17 cellular contexts compared by ENCODE assay signal in genomic region chr7:47542051-47542450, GRCh38. TPM values are rescaled to one million over a fixed set of nuclear protein-coding genes. Genes with fewer than 3 reads are reported as not detected.
DNase-seq lines count a peak whose midpoint lies in the region; ATAC-seq, FAIRE-seq and TF ChIP-seq lines count a peak whose summit lies in the region.
"Had no signal": no experiment of that assay in that cellular context is flagged by ENCODE, and none has a peak within 500 bp of the region (broad histone marks: within the 10 kb centered on the region; RNA-seq: fewer than 3 reads in every experiment).

No MANE protein-coding gene starts in this region.

- TF ChIP-seq CTCF in HepG2 (CRISPR knock-in tag; IDR thresholded peaks at IDR 0.05) (0 out of 2 replicates have a peak, but pooled peaks have one; percentile 6), right lobe of liver (IDR thresholded peaks at IDR 0.05) (no peak), hepatocyte (IDR thresholded peaks at IDR 0.05; ENCODE audit: poor library complexity) (no peak), osteoblast (IDR thresholded peaks at IDR 0.05; ENCODE audit: extremely low read depth, low read depth, low read length) (no peak)

- in situ Hi-C loops in HepG2 (cut with HindIII; ENCODE audit: extremely low pct_ligation_motif_present, low pct_unique_long_range_greater_than_20kb), result no loop called here

- TF ChIP-seq POLR2A in HepG2 (IDR thresholded peaks at IDR 0.05; ENCODE audit: insufficient read depth in 1 of 2, low read depth in 2 of 2, low read length in 2 of 2), result no peak
- TF ChIP-seq POLR2A in right lobe of liver (IDR thresholded peaks at IDR 0.05), result no peak

- POLR2A ChIA-PET in HepG2 (lab: Yijun Ruan, JAX), result interaction anchor here (0.8 to 1.3 kb wide), 2 partner anchors 30 to 67 kb away, joined by 3 to 5 read pairs; no protein-coding TSS in a partner anchor

- TF ChIP-seq RAD21 in HepG2 (CRISPR knock-in tag; IDR thresholded peaks at IDR 0.05), result no peak

- ATAC-seq in HepG2 (no peak), right lobe of liver (no peak)
- ATAC-seq: GM12878, GM23338 had no signal

- no peaks in the 10 kb centered on the region for H3K4me1 Mint-ChIP-seq in immature natural killer cell
- H3K4me1 Mint-ChIP-seq: CD4-positive, CD25-positive, alpha-beta regulatory T cell had no signal

- DNase-seq in HepG2 (ENCODE audit: low spot score), result no peak
- no peak for DNase-seq in right lobe of liver
- DNase-seq in hepatocyte (ENCODE audit: low spot score), result no peak
- DNase-seq in osteoblast (ENCODE audit: insufficient read length, low spot score, missing footprints), result peak; percentile 59
- no peak for DNase-seq in stimulated activated naive CD4-positive, alpha-beta T cell (lab: John Stamatoyannopoulos, UW)
- no peak for DNase-seq in SK-N-DZ (ENCODE audit: low spot score)
- no peak for DNase-seq in immature natural killer cell
- DNase-seq: Calu3; CD4-positive, CD25-positive, alpha-beta regulatory T cell; DMS 273 treated with DMSO at 0.1 percent for 48 hours; H9 had no signal

- CTCF ChIA-PET in HepG2 (lab: Yijun Ruan, JAX; ENCODE audit: low intra/inter-chr PET ratio, low total read pairs), result no interaction called here

- H3K9me3 ChIP-seq in HepG2 (ENCODE audit: low read length) (no peaks in the 10 kb centered on the region), right lobe of liver (no peaks in the 10 kb centered on the region), hepatocyte (ENCODE audit: low read depth) (no peaks in the 10 kb centered on the region), osteoblast (ENCODE audit: low read depth, low read length) (no peaks in the 10 kb centered on the region)

- TF ChIP-seq EP300 in HepG2 (IDR thresholded peaks at IDR 0.05; ENCODE audit: low read depth in 2 of 2, low read length in 2 of 2) (no peak), HepG2 (CRISPR knock-in tag; IDR thresholded peaks at IDR 0.05; ENCODE audit: borderline replicate concordance) (no peak)

- no peaks in the 10 kb centered on the region for H3K9me3 Mint-ChIP-seq in immature natural killer cell
- H3K9me3 Mint-ChIP-seq: CD4-positive, CD25-positive, alpha-beta regulatory T cell; GM23338; H9; IgD-negative memory B cell had no signal

- 67% methylated on average over 3 of the region's 3 CpGs for WGBS in HepG2 (ENCODE audit: low lambda C conversion rate)
- WGBS in right lobe of liver (ENCODE audit: insufficient coverage, low coverage, low lambda C conversion rate, missing lambda C conversion rate), result 78% methylated on average over 1 of the region's 3 CpGs
- 92% methylated on average over 3 of the region's 3 CpGs for WGBS in hepatocyte (ENCODE audit: low lambda C conversion rate, missing lambda C conversion rate)

- H3K27me3 ChIP-seq in HepG2 (ENCODE audit: control insufficient read depth in 1 of 2, insufficient read depth in 2 of 2, low read length in 2 of 2) (no peaks in the 10 kb centered on the region; a peak in 1 of 5 replicates), right lobe of liver (no peaks in the 10 kb centered on the region), hepatocyte (no peaks in the 10 kb centered on the region), osteoblast (ENCODE audit: insufficient read depth, low read length) (no peaks in the 10 kb centered on the region)

- H3K36me3 ChIP-seq in HepG2 (replicated peaks in 1 of 2; ENCODE audit: control insufficient read depth in 1 of 2, insufficient read depth in 2 of 2, low read length in 2 of 2), result peaks cover 4 to 16% of the 10 kb centered on the region in 2 experiments; a peak in 3 of 5 replicates
- H3K36me3 ChIP-seq in right lobe of liver, result peaks cover 0 to 6% (median 0%) of the 10 kb centered on the region in 4 donors
- no peaks in the 10 kb centered on the region for H3K36me3 ChIP-seq in hepatocyte (replicated peaks; ENCODE audit: insufficient read depth, low read depth)
- peaks cover 13% of the 10 kb centered on the region for H3K36me3 ChIP-seq in osteoblast (ENCODE audit: insufficient read depth, low read length)

- no peak overlapping the region for H3K4me3 Mint-ChIP-seq in immature natural killer cell
- H3K4me3 Mint-ChIP-seq: CD4-positive, CD25-positive, alpha-beta regulatory T cell; GM23338; H9; IgD-negative memory B cell had no signal

- peak overlapping the region; percentile 36 to 72 (median 63); a peak in 4 of 6 replicates for H3K4me3 ChIP-seq in HepG2 (replicated peaks in 1 of 3; ENCODE audit: insufficient read depth in 1 of 3, low read depth in 2 of 3, low read length in 3 of 3)
- H3K4me3 ChIP-seq in right lobe of liver, result no peak overlapping the region
- H3K4me3 ChIP-seq in hepatocyte, result no peak overlapping the region
- H3K4me3 ChIP-seq in osteoblast (ENCODE audit: insufficient read depth, low read length), result no peak overlapping the region
- H3K4me3 ChIP-seq: GM12878, GM23338 had no signal

- H3K4me1 ChIP-seq in HepG2 (ENCODE audit: insufficient read depth, low read length), result peaks cover 76% of the 10 kb centered on the region
- H3K4me1 ChIP-seq in right lobe of liver, result peaks cover 0 to 27% (median 17%) of the 10 kb centered on the region in 4 donors
- peaks cover 52% of the 10 kb centered on the region for H3K4me1 ChIP-seq in hepatocyte (ENCODE audit: insufficient read depth)
- H3K4me1 ChIP-seq in osteoblast (ENCODE audit: insufficient read depth, low read length), result peaks cover 22% of the 10 kb centered on the region

- H3K36me3 Mint-ChIP-seq in immature natural killer cell, result no peaks in the 10 kb centered on the region
- H3K36me3 Mint-ChIP-seq: CD4-positive, CD25-positive, alpha-beta regulatory T cell had no signal

- H3K27ac Mint-ChIP-seq in immature natural killer cell, result no peak overlapping the region
- H3K27ac Mint-ChIP-seq: CD4-positive, CD25-positive, alpha-beta regulatory T cell; GM23338; H9 had no signal

- H4K20me1 ChIP-seq in HepG2 (ENCODE audit: insufficient read depth, low read length), result peaks cover 15% of the 10 kb centered on the region; the same call in 1 of the 2 replicates
- peaks cover 2% of the 10 kb centered on the region for H4K20me1 ChIP-seq in hepatocyte (ENCODE audit: insufficient read depth, poor library complexity, severe bottlenecking)
- peaks cover 66% of the 10 kb centered on the region for H4K20me1 ChIP-seq in osteoblast (ENCODE audit: insufficient read depth, low read length)

- H3K4me2 ChIP-seq in HepG2 (ENCODE audit: low read depth, low read length) (peak overlapping the region; percentile 90), hepatocyte (no peak overlapping the region), osteoblast (ENCODE audit: insufficient read depth, low read length) (no peak overlapping the region)
- H3K4me2 ChIP-seq: GM23338 had no signal

- intact Hi-C loops in HepG2 (cut with micrococcal nuclease; ENCODE audit: unreplicated experiment), result no loop called here
- intact Hi-C loops in right lobe of liver (cut with DNase I), result no loop called here

- no peaks in the 10 kb centered on the region for H3K9me2 ChIP-seq in hepatocyte (replicated peaks; ENCODE audit: insufficient read depth)

- no TSS peak for BruUV-seq in HepG2 (replicated peaks; lab: Mats Ljungman, UMichigan)

- H3K27ac ChIP-seq in HepG2 (ENCODE audit: extremely low read length, insufficient read depth, low read length) (no peak overlapping the region), right lobe of liver (no peak overlapping the region), hepatocyte (peak overlapping the region; percentile 80), osteoblast (ENCODE audit: low read depth, low read length) (no peak overlapping the region)
- H3K27ac ChIP-seq: 22Rv1 had no signal

- H3K9ac ChIP-seq in HepG2 (ENCODE audit: insufficient read depth, low read depth, low read length), result peak overlapping the region; percentile 76; the same call in 1 of the 2 replicates

- H2AFZ ChIP-seq in HepG2 (ENCODE audit: low read length) (no peak overlapping the region), hepatocyte (no peak overlapping the region), osteoblast (ENCODE audit: low read length) (no peak overlapping the region)
- H2AFZ ChIP-seq: GM23338 had no signal

- peaks cover 4 to 12% (median 7%) of the 10 kb centered on the region in 3 donors for H3K27me3 Mint-ChIP-seq in immature natural killer cell (ENCODE audit: low read depth in 3 of 3)

- no peak for FAIRE-seq in HepG2 (lab: Jason Lieb, UNC)
- FAIRE-seq: GM12878, GM18507 had no signal

- H3K79me2 ChIP-seq in HepG2 (ENCODE audit: insufficient read depth, low read length), result peaks cover 93% of the 10 kb centered on the region
- H3K79me2 ChIP-seq in hepatocyte, result peaks cover 98% of the 10 kb centered on the region
- peaks cover 42% of the 10 kb centered on the region for H3K79me2 ChIP-seq in osteoblast (ENCODE audit: insufficient read depth, low read length)

TF ChIP-seq in HepG2, 621 proteins besides CTCF, POLR2A, EP300 and RAD21 (continues in another document):
- peak; percentile 83 for TF ChIP-seq RARA (CRISPR knock-in tag; IDR thresholded peaks at IDR 0.05)

RNA-seq across cellular contexts. Expression of gene TNS3, which starts 39.9 kb away (rescaled TPM):
- total RNA-seq in HepG2 (2016; rRNA removed; fragmentation: Illumina TruSeq; extraction: Trizol) (51.3 and 55.7 TPM in 2 replicates), right lobe of liver (10 to 100 TPM; 51.2 to 95.0 (median 58.4) TPM), hepatocyte (64.5 and 73.3 TPM in 2 replicates), osteoblast (67.3 and 88.1 TPM in 2 replicates)
- 14.9 and 19.1 TPM in 2 replicates for total RNA-seq in HepG2 (2016; cell fraction: cytosol; rRNA removed; fragmentation: Illumina TruSeq; extraction: Trizol; ENCODE audit: low read depth)
- 45.5 and 52.6 TPM in 2 replicates for total RNA-seq in HepG2 (2016; cell fraction: insoluble cytoplasmic fraction; rRNA removed; fragmentation: Illumina TruSeq; extraction: Trizol)
- total RNA-seq in HepG2 (2016; cell fraction: membrane; rRNA removed; fragmentation: Illumina TruSeq; extraction: Trizol), result 16.6 and 16.8 TPM in 2 replicates
- 72.4 and 83.0 TPM in 2 replicates for total RNA-seq in HepG2 (2016; cell fraction: nucleus; rRNA removed; fragmentation: Illumina TruSeq; extraction: Trizol)
- polyA plus RNA-seq in HepG2 (2011; rRNA removed) (52.9 and 55.1 TPM in 2 replicates), hepatocyte (30.0 and 30.7 TPM in 2 replicates), immature natural killer cell (under 1 TPM in 1 of 3 donors, not detected in 2; 0.19 TPM)
- 28.4 and 33.2 TPM in 2 replicates for polyA plus RNA-seq in HepG2 (2011; cell fraction: cytosol; rRNA removed)
- polyA plus RNA-seq in HepG2 (2011; cell fraction: nucleus; rRNA removed), result 76.4 and 98.4 TPM in 2 replicates
- polyA plus RNA-seq in HepG2 (2012), result 48.6 and 60.6 TPM in 2 replicates
- 1.6 and 1.9 TPM in 2 replicates for polyA plus RNA-seq in HepG2 (2016; cell fraction: cytosol; fragmentation: Illumina TruSeq; extraction: Trizol; ENCODE audit: low read depth)
- polyA plus RNA-seq in HepG2 (2016; cell fraction: insoluble cytoplasmic fraction; fragmentation: Illumina TruSeq; extraction: Trizol; ENCODE audit: low read depth), result 32.3 and 39.6 TPM in 2 replicates
- polyA plus RNA-seq in HepG2 (2016; cell fraction: membrane; fragmentation: Illumina TruSeq; extraction: Trizol; ENCODE audit: low read depth), result 3.7 and 4.3 TPM in 2 replicates
- polyA plus RNA-seq in HepG2 (2016; cell fraction: nucleus; fragmentation: Illumina TruSeq; extraction: Trizol; ENCODE audit: insufficient read depth, low read depth), result 56.5 and 64.9 TPM in 2 replicates
- polyA minus RNA-seq in HepG2 (2011; rRNA and poly(A)+ RNA removed; ENCODE audit: low replicate concordance), result 29.7 and 302 TPM in 2 replicates
- polyA minus RNA-seq in HepG2 (2011; cell fraction: cytosol; rRNA and poly(A)+ RNA removed), result 53.8 and 56.5 TPM in 2 replicates
- polyA minus RNA-seq in HepG2 (2011; cell fraction: nucleus; rRNA and poly(A)+ RNA removed), result 139 and 170 TPM in 2 replicates
- polyA plus RNA-seq in SK-N-DZ (2014; cell fraction: cytosol; rRNA removed), result 14.4 and 16.0 TPM in 2 replicates
- polyA plus RNA-seq in SK-N-DZ (2014; cell fraction: nucleus; rRNA removed), result 12.0 and 12.8 TPM in 2 replicates
- total RNA-seq: A673 had no signal
- polyA plus RNA-seq: CD4-positive, CD25-positive, alpha-beta regulatory T cell had no signal

Comparison
In these comparisons a context has a peak if more than half of its experiments do, and no peak if none do; other contexts are left out.
1. H3K4me3 ChIP-seq: peak in HepG2 (3 of 3); none in right lobe of liver (0 of 3), hepatocyte (single experiment) and osteoblast (single experiment).